ENCODE assay signal across 19 cellular contexts in the genomic region with DNA sequence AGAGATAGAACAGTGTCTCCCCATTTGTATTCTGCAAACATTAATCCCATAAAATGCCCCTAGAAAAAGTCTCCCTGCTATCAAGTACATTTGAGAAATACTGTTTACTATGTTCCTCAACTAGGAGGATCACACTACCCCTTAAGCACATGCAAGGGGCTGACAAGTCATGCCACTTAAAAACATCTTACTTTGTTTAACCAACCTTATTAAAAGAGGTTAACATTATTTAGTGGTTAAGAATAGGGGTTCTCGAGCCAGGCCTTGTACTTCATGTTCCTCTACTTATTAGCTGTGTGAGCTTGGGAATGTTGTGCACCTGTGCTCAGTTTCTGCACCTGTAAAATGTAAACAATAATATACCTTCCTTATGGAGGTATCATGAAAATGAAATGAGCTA.
"Had no signal": no experiment of that assay in that cellular context is flagged by ENCODE, and none has a peak within 500 bp of the region (broad histone marks: within the 10 kb centered on the region; RNA-seq: fewer than 3 reads in every experiment).

No MANE protein-coding gene starts in this region.

- H3K4me3 ChIP-seq: MG63 had no signal

- H3K36me3 ChIP-seq: MG63 had no signal

- H3K4me2 ChIP-seq: SK-N-SH had no signal

- DNase-seq: Karpas-422, KG1, MG63, NCI-H1092, NCI-H1105 treated with DMSO at 0.1 percent for 48 hours, NCI-H1417 treated with DMSO at 0.1 percent for 48 hours, NCI-H146, NCI-H187, NCI-H2029, NCI-H2081 treated with DMSO at 0.1 percent for 48 hours, NCI-H2171, NCI-H446, NCI-H510A, NCI-H524 treated with DMSO at 0.1 percent for 48 hours, NCI-H69, NCI-H774, RPMI8226, SHP77, SK-N-SH had no signal

- H3K27me3 ChIP-seq: MG63 had no signal

- H3K9ac ChIP-seq: SK-N-SH had no signal

- H3K9me2 ChIP-seq: SK-N-SH had no signal
